16 cellular contexts compared by ENCODE assay signal in the genomic region with DNA sequence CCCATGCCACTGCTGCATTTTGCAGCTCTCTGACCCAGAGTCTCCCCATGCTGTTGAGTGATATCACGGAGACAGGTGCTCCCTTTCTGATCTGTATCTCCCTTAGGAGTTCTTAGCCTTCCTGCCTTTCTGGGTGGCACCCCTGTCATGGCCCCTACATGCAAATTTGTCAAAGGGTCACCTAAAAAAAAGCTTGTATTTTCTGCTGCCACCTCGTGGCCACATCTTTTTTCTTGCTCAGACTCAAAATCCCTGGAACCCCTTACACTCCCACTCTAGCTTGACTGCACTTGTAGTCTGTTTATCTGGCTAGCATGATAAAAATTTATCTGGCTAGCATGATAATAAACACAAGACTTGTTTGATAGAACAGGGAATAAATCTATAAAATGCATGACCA.
DNase-seq lines count a peak whose midpoint lies in the region; ATAC-seq and TF ChIP-seq lines count a peak whose summit lies in the region.
"Had no signal": no experiment of that assay in that cellular context is flagged by ENCODE, and none has a peak within 500 bp of the region (broad histone marks: within the 10 kb centered on the region; RNA-seq: fewer than 3 reads in every experiment).

No MANE protein-coding gene starts in this region.

- H3K9me3 ChIP-seq in mammary epithelial cell (replicated peaks; ENCODE audit: insufficient read depth, low read length) = no peaks in the 10 kb centered on the region
- H3K9me3 ChIP-seq in mucosa of descending colon = no peaks in the 10 kb centered on the region
- H3K9me3 ChIP-seq: left lung, pancreas had no signal

- TF ChIP-seq CTCF in mammary epithelial cell (conservative IDR thresholded peaks at IDR 0.05 in 1 of 2, IDR thresholded peaks at IDR 0.05 in 1 of 2; ENCODE audit: extremely low read depth in 1 of 2, insufficient read depth in 1 of 2, low read depth in 1 of 2, low read length in 2 of 2) (peak; percentile 25 to 40), mesothelial cell of epicardium (IDR thresholded peaks at IDR 0.05; ENCODE audit: unreplicated experiment) (peak; percentile 17), mucosa of descending colon (IDR thresholded peaks at IDR 0.05) (no peak)

- H3K36me3 Mint-ChIP-seq in mesothelial cell of epicardium = no peaks in the 10 kb centered on the region
- H3K36me3 Mint-ChIP-seq in activated T-cell treated with anti-CD3 and anti-CD28 coated beads, Interleukin-2, amount 50 U/mL, for 4 hours (ENCODE audit: insufficient read depth) = no peaks in the 10 kb centered on the region

- H2AFZ ChIP-seq in mammary epithelial cell (ENCODE audit: low read depth, low read length) = no peak overlapping the region

- H4K20me1 ChIP-seq in mammary epithelial cell (ENCODE audit: insufficient read depth, low read length) = no peaks in the 10 kb centered on the region

- H3K4me3 Mint-ChIP-seq in mesothelial cell of epicardium = no peak overlapping the region
- no peak overlapping the region for H3K4me3 Mint-ChIP-seq in activated T-cell treated with anti-CD3 and anti-CD28 coated beads, Interleukin-2, amount 50 U/mL, for 4 hours
- H3K4me3 Mint-ChIP-seq: stimulated activated naive CD8-positive, alpha-beta T cell treated with anti-CD3 and anti-CD28 coated beads, Interleukin-15, amount 100 ng/mL, for 72 hours had no signal

- no peak overlapping the region for H3K9ac ChIP-seq in mammary epithelial cell (ENCODE audit: insufficient read depth, low read length)

- H3K27me3 ChIP-seq in mammary epithelial cell (ENCODE audit: insufficient read depth, low read length) = no peaks in the 10 kb centered on the region
- H3K27me3 ChIP-seq: left lung, pancreas had no signal

- H3K4me3 ChIP-seq in mammary epithelial cell (replicated peaks in 1 of 3; ENCODE audit: insufficient read depth in 1 of 3, low read depth in 2 of 3, low read length in 3 of 3) = no peak overlapping the region
- no peak overlapping the region for H3K4me3 ChIP-seq in mucosa of descending colon
- H3K4me3 ChIP-seq: left lung, pancreas had no signal

- H3K4me1 ChIP-seq in mammary epithelial cell (ENCODE audit: insufficient read depth, low read length) (peaks cover 11% of the 10 kb centered on the region), mucosa of descending colon (ENCODE audit: low read depth) (no peaks in the 10 kb centered on the region)
- H3K4me1 ChIP-seq: left lung, pancreas had no signal

- no peak overlapping the region for H3K27ac Mint-ChIP-seq in mesothelial cell of epicardium

- intact Hi-C loops in mammary epithelial cell (cut with micrococcal nuclease) = no loop called here
- intact Hi-C loops in mucosa of descending colon (cut with DNase I, micrococcal nuclease) = no loop called here

- no peak overlapping the region for H3K4me2 ChIP-seq in mammary epithelial cell (ENCODE audit: insufficient read depth, low read depth, low read length)

- H3K79me2 ChIP-seq in mammary epithelial cell (ENCODE audit: insufficient read depth, low read length) = no peaks in the 10 kb centered on the region

- peaks cover 39% of the 10 kb centered on the region for H3K27me3 Mint-ChIP-seq in mesothelial cell of epicardium (ENCODE audit: low read depth)
- H3K27me3 Mint-ChIP-seq in activated T-cell treated with anti-CD3 and anti-CD28 coated beads, Interleukin-2, amount 50 U/mL, for 4 hours (ENCODE audit: low read depth) = no peaks in the 10 kb centered on the region
- H3K27me3 Mint-ChIP-seq: stimulated activated naive CD8-positive, alpha-beta T cell treated with anti-CD3 and anti-CD28 coated beads, Interleukin-15, amount 100 ng/mL, for 72 hours had no signal

- peak; percentile 3 for DNase-seq in DMS 273 (lab: John Stamatoyannopoulos, UW; ENCODE audit: unreplicated experiment)
- no peak for DNase-seq in DMS 273 treated with DMSO at 0.1 percent for 48 hours (lab: John Stamatoyannopoulos, UW)
- peak; percentile 44 for DNase-seq in NAMALWA (ENCODE audit: low spot score)
- no peak for DNase-seq in mammary epithelial cell
- no peak for DNase-seq in mesothelial cell of epicardium (ENCODE audit: low spot score in 2 of 2, unreplicated experiment in 2 of 2)
- DNase-seq in mucosa of descending colon = no peak
- no peak for DNase-seq in COR-L47 (lab: John Stamatoyannopoulos, UW)
- DNase-seq in activated T-cell treated with anti-CD3 and anti-CD28 coated beads, Interleukin-2, amount 50 U/mL, for 4 hours = no peak
- DNase-seq: 8988T; central memory CD4-positive, alpha-beta T cell; GF-D8; left lung; NCI-H2081; pancreas; stimulated activated naive CD8-positive, alpha-beta T cell treated with anti-CD3 and anti-CD28 coated beads, Interleukin-15, amount 100 ng/mL, for 72 hours had no signal

- CTCF ChIA-PET in mammary epithelial cell (lab: Charles Lee; ENCODE audit: low non-redundant PET) = interaction anchor here (0.6 to 1.0 kb wide), 2 partner anchors 30 to 85 kb away, joined by 3 to 4 read pairs; no protein-coding TSS in a partner anchor

- H3K9me3 Mint-ChIP-seq in mesothelial cell of epicardium = no peaks in the 10 kb centered on the region
- H3K9me3 Mint-ChIP-seq in activated T-cell treated with anti-CD3 and anti-CD28 coated beads, Interleukin-2, amount 50 U/mL, for 4 hours = peaks cover 4% of the 10 kb centered on the region

- BruUV-seq in mammary epithelial cell (replicated peaks; lab: Mats Ljungman, UMichigan) = no TSS peak

- H3K36me3 ChIP-seq in mammary epithelial cell (ENCODE audit: insufficient read depth, low read length) = no peaks in the 10 kb centered on the region
- no peaks in the 10 kb centered on the region for H3K36me3 ChIP-seq in mucosa of descending colon (ENCODE audit: low read depth)
- H3K36me3 ChIP-seq: left lung, pancreas had no signal

- no peak for ATAC-seq in mucosa of descending colon
- no peak for ATAC-seq in activated T-cell treated with anti-CD3 and anti-CD28 coated beads, Interleukin-2, amount 50 U/mL, for 4 hours
- ATAC-seq: left lung; pancreas; Right ventricle myocardium inferior; stimulated activated naive CD8-positive, alpha-beta T cell treated with anti-CD3 and anti-CD28 coated beads, Interleukin-15, amount 100 ng/mL, for 72 hours had no signal

- H3K27ac ChIP-seq in mammary epithelial cell (ENCODE audit: insufficient read depth, low read depth, low read length) = no peak overlapping the region
- H3K27ac ChIP-seq: left lung, pancreas had no signal

- in situ Hi-C loops in mammary epithelial cell (cut with MboI; ENCODE audit: low sequenced_read_pairs in 2 of 2) = no loop called here

- dilution Hi-C loops in mammary epithelial cell (cut with HindIII; ENCODE audit: low sequenced_read_pairs) = no loop called here

- 31% methylated on average over 2 of the region's 2 CpGs for WGBS in mammary epithelial cell (ENCODE audit: low coverage, missing lambda C conversion rate)

- H3K4me1 Mint-ChIP-seq in mesothelial cell of epicardium = no peaks in the 10 kb centered on the region
- H3K4me1 Mint-ChIP-seq in activated T-cell treated with anti-CD3 and anti-CD28 coated beads, Interleukin-2, amount 50 U/mL, for 4 hours (ENCODE audit: low read depth) = no peaks in the 10 kb centered on the region
- H3K4me1 Mint-ChIP-seq: stimulated activated naive CD8-positive, alpha-beta T cell treated with anti-CD3 and anti-CD28 coated beads, Interleukin-15, amount 100 ng/mL, for 72 hours had no signal

Comparison
In these comparisons a context has a peak if more than half of its experiments do, and no peak if none do; other contexts are left out.
1. DNase-seq: peak in DMS 273 (single experiment) and NAMALWA (single experiment); none in DMS 273 treated with DMSO at 0.1 percent for 48 hours (single experiment), mammary epithelial cell (single experiment), mesothelial cell of epicardium (0 of 2), mucosa of descending colon (0 of 3), COR-L47 (single experiment) and activated T-cell treated with anti-CD3 and anti-CD28 coated beads, Interleukin-2, amount 50 U/mL, for 4 hours (single experiment).